In the genomic region with DNA sequence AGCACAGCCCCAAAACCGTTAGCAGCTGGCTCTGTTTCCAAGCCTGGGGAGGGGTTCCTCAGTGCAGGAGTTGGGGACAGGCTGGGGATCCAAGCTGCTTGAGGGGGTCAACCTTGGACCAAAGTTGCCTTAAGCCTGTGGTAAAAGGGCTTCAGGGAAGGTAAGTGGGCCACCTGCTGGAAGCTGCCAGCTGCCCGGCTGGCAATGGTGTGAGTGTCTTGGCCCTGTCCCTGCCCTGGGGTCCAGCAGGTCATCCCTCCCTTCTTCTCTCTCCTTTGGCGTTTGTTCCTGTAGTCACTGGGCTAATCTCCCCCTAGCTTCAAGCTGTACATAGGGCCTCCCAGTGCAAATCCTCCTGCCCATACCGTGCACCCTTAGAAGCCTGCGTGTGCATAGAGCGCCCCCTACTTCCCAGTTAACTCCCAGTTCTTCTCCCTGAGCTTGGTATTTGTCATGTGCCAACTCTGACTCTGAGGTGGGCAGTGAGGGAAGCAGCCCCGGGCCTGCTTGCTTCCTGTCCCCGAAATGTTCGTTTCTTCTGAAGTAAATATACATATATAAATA, we compare ENCODE assay signal across 8 cellular contexts. TPM values are rescaled to one million over a fixed set of nuclear protein-coding genes. Genes with fewer than 3 reads are reported as not detected.
A peak's percentile ranks its signal among the peaks of the same experiment; 100 is the strongest.
DNase-seq lines count a peak whose midpoint lies in the region; ATAC-seq and TF ChIP-seq lines count a peak whose summit lies in the region.

No MANE protein-coding gene starts in this region.

- H3K9me3 ChIP-seq in gastroesophageal sphincter = no peaks in the 10 kb centered on the region

- H3K36me3 ChIP-seq in gastroesophageal sphincter = peaks cover 0 to 74% of the 10 kb centered on the region in 2 donors

- H3K4me1 ChIP-seq in gastroesophageal sphincter = peaks cover 0 to 25% (median 12%) of the 10 kb centered on the region in 3 donors

- DNase-seq in Daoy (ENCODE audit: low read depth) (peak; percentile 49), islet precursor cell (peak; percentile 86), cortex of kidney (lab: John Stamatoyannopoulos, UW) (no peak)
- peak; percentile 27 for DNase-seq in Jurkat, Clone E6-1 (ENCODE audit: low read depth, low spot score)

- H3K27me3 ChIP-seq in gastroesophageal sphincter = no peaks in the 10 kb centered on the region

- H3K27ac ChIP-seq in gastroesophageal sphincter = no peak overlapping the region

- 29 to 34% methylated on average over 5 to 7 of the region's 9 CpGs for WGBS in gastroesophageal sphincter (ENCODE audit: low coverage in 1 of 2), 2 donors

- no peak for TF ChIP-seq EP300 in gastroesophageal sphincter (IDR thresholded peaks at IDR 0.05)

- TF ChIP-seq CTCF in WI38 (IDR thresholded peaks at IDR 0.05; ENCODE audit: low read depth, low read length) = peak; percentile 47
- peak in 1 of 4 experiments; percentile 34 for TF ChIP-seq CTCF in gastroesophageal sphincter (IDR thresholded peaks at IDR 0.05)

- no peak for ATAC-seq in gastroesophageal sphincter
- ATAC-seq in GM18867 (IDR thresholded peaks at IDR 0.05; ENCODE audit: unreplicated experiment) = no peak
- ATAC-seq in GM18519 (IDR thresholded peaks at IDR 0.05; ENCODE audit: low FRiP score, unreplicated experiment) = no peak

- no peak overlapping the region for H3K4me3 ChIP-seq in Jurkat, Clone E6-1 (ENCODE audit: low read length)
- H3K4me3 ChIP-seq in WI38 (ENCODE audit: low read depth, low read length) (no peak overlapping the region), gastroesophageal sphincter (no peak overlapping the region)

- no peak for TF ChIP-seq POLR2A in gastroesophageal sphincter (IDR thresholded peaks at IDR 0.05)

RNA-seq across cellular contexts. Expression of a gene that starts 4.4 kb away (rescaled TPM):
- 61.1 and 70.8 TPM in 2 replicates for total RNA-seq in Daoy (2014; rRNA removed; shearing (Covaris generic))
- 464 TPM for polyA plus RNA-seq in Jurkat, Clone E6-1 (2012; ENCODE audit: insufficient read depth, insufficient read length)
- 10 to 100 TPM; 31.4 to 36.7 (median 33.3) TPM for total RNA-seq in gastroesophageal sphincter

RNA-seq across cellular contexts. Expression of a gene that starts 4.7 kb away (rescaled TPM):
- total RNA-seq in Daoy (2014; rRNA removed; shearing (Covaris generic)) = 145 and 148 TPM in 2 replicates
- 170 TPM for polyA plus RNA-seq in Jurkat, Clone E6-1 (2012; ENCODE audit: insufficient read depth, insufficient read length)
- 10 to 100 TPM in 1 of 4 donors, 1 to 10 TPM in 3; 7.1 to 14.2 (median 8.1) TPM for total RNA-seq in gastroesophageal sphincter

RNA-seq across cellular contexts. Expression of a gene that starts 28.8 kb away (rescaled TPM):
- 30.0 and 35.9 TPM in 2 replicates for total RNA-seq in Daoy (2014; rRNA removed; shearing (Covaris generic))
- 80.9 TPM for polyA plus RNA-seq in Jurkat, Clone E6-1 (2012; ENCODE audit: insufficient read depth, insufficient read length)
- total RNA-seq in gastroesophageal sphincter = 10 to 100 TPM; 20.8 to 37.4 (median 32.0) TPM

RNA-seq across cellular contexts. Expression of a gene that starts 35.6 kb away (rescaled TPM):
- total RNA-seq in Daoy (2014; rRNA removed; shearing (Covaris generic)) = 0.68 and 2.1 TPM in 2 replicates
- 10.0 TPM for polyA plus RNA-seq in Jurkat, Clone E6-1 (2012; ENCODE audit: insufficient read depth, insufficient read length)
- under 1 TPM; 0.10 to 0.78 (median 0.19) TPM for total RNA-seq in gastroesophageal sphincter

RNA-seq across cellular contexts. Expression of a gene that starts 40.1 kb away (rescaled TPM):
- total RNA-seq in Daoy (2014; rRNA removed; shearing (Covaris generic)) = 21.3 and 33.8 TPM in 2 replicates
- polyA plus RNA-seq in Jurkat, Clone E6-1 (2012; ENCODE audit: insufficient read depth, insufficient read length) = 304 TPM
- 10 to 100 TPM; 17.6 to 40.0 (median 33.4) TPM for total RNA-seq in gastroesophageal sphincter
